In the genomic region with DNA sequence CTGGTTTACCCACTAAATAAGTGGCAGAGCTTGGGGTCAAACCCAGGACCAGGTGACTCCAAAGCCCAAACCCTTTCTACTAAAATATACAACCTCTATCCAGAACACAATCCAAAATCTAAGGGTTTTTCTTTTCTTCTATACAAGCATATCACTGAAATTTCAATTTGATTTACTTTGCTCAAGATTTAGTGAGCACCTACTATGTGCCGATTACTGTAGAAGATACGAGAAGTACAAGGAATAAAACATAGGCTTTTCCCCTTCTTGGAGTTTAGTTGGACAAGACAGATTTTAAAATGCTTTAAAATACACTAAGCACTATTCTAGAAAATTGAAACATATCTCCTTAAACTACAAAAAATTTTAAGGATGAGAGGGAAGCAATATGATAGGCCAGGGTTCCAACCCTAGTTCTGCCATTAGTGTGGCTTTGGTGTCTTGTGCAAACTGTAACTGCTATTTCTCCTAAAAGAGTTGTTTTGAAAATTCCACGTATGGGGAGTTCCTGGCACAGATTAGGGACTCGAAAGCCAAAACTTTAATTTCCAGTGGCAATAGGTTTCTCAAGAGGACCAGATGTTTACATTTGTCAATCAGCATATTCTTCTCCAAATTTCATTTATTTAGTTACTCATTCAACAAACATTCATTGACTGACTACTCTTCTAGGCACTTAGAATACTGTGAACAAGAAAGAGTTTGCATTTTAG, we compare ENCODE assay signal across 9 cellular contexts. TPM values are rescaled to one million over a fixed set of nuclear protein-coding genes. Genes with fewer than 3 reads are reported as not detected.
DNase-seq lines count a peak whose midpoint lies in the region; ATAC-seq and TF ChIP-seq lines count a peak whose summit lies in the region.
"Had no signal": no experiment of that assay in that cellular context is flagged by ENCODE, and none has a peak within 500 bp of the region (broad histone marks: within the 10 kb centered on the region; RNA-seq: fewer than 3 reads in every experiment).

No MANE protein-coding gene starts in this region.

- no peak for DNase-seq in CD4-positive, CD25-positive, alpha-beta regulatory T cell
- DNase-seq in choroid plexus epithelial cell (ENCODE audit: low read depth) (peak; percentile 60), 8988T (no peak), COR-L47 (lab: John Stamatoyannopoulos, UW) (no peak), adrenal gland (no peak)
- DNase-seq: activated CD4-positive, alpha-beta T cell treated with anti-CD3 and anti-CD28 coated beads, Interleukin-2, amount 50 U/mL, for 48 hours had no signal

- intact Hi-C loops in adrenal gland (cut with DNase I): no loop called here

- TF ChIP-seq RAD21 in neural cell (conservative IDR thresholded peaks at IDR 0.05): no peak

- no peak for TF ChIP-seq POLR2A in adrenal gland (IDR thresholded peaks at IDR 0.05)

- TF ChIP-seq EP300 in neural cell (conservative IDR thresholded peaks at IDR 0.05; ENCODE audit: poor library complexity, severe bottlenecking): no peak

- peaks cover 4% of the 10 kb centered on the region for H3K36me3 Mint-ChIP-seq in CD4-positive, CD25-positive, alpha-beta regulatory T cell

- H3K4me1 Mint-ChIP-seq in CD4-positive, CD25-positive, alpha-beta regulatory T cell: peaks cover 22 to 73% (median 53%) of the 10 kb centered on the region in 4 donors

- H2AFZ ChIP-seq in Loucy (ENCODE audit: low read length): no peak overlapping the region
- H2AFZ ChIP-seq in neural cell (ENCODE audit: low read depth, low read length): no peak overlapping the region

- no peaks in the 10 kb centered on the region for H3K27me3 ChIP-seq in CD4-positive, CD25-positive, alpha-beta regulatory T cell (ENCODE audit: control insufficient read depth, insufficient read depth, low read length)
- H3K27me3 ChIP-seq in Loucy (ENCODE audit: insufficient read depth, low read length, poor library complexity, severe bottlenecking) (no peaks in the 10 kb centered on the region), neural cell (ENCODE audit: insufficient read depth, low read depth, low read length) (no peaks in the 10 kb centered on the region), adrenal gland (no peaks in the 10 kb centered on the region)

- no peak for ATAC-seq in CD4-positive, CD25-positive, alpha-beta regulatory T cell (ENCODE audit: low read depth in 2 of 2)
- ATAC-seq in GM21619 (IDR thresholded peaks at IDR 0.05; ENCODE audit: unreplicated experiment): no peak

- peak overlapping the region; percentile 92 for H3K4me2 ChIP-seq in Loucy (ENCODE audit: low read depth, low read length, poor library complexity, severe bottlenecking)
- no peak overlapping the region for H3K4me2 ChIP-seq in neural cell (ENCODE audit: low read length)

- peak overlapping the region; percentile 90 for H3K4me3 ChIP-seq in CD4-positive, CD25-positive, alpha-beta regulatory T cell (ENCODE audit: low read depth, low read length)
- H3K4me3 ChIP-seq in Loucy (ENCODE audit: low read length, poor library complexity, severe bottlenecking): peak overlapping the region; percentile 88
- H3K4me3 ChIP-seq in choroid plexus epithelial cell (ENCODE audit: low read depth, low read length): peak overlapping the region; percentile 91
- peak overlapping the region; percentile 88 for H3K4me3 ChIP-seq in neural cell (ENCODE audit: low read length)
- peak overlapping the region in 1 of 4 donors; percentile 88 for H3K4me3 ChIP-seq in adrenal gland

- H3K79me2 ChIP-seq in Loucy (ENCODE audit: insufficient read depth, low read length): peaks cover 35% of the 10 kb centered on the region
- H3K79me2 ChIP-seq in neural cell (replicated peaks; ENCODE audit: insufficient read depth, low read length): peaks cover 15% of the 10 kb centered on the region

- H4K20me1 ChIP-seq in Loucy (ENCODE audit: insufficient read depth, low read length, poor library complexity, severe bottlenecking) (peaks cover 16% of the 10 kb centered on the region), neural cell (ENCODE audit: insufficient read depth) (no peaks in the 10 kb centered on the region)

- H3F3A ChIP-seq in Loucy (ENCODE audit: low read depth): no peaks in the 10 kb centered on the region
- H3F3A ChIP-seq in neural cell (ENCODE audit: insufficient read depth, low read length, poor library complexity, severe bottlenecking): no peaks in the 10 kb centered on the region

- H3K4me3 Mint-ChIP-seq in CD4-positive, CD25-positive, alpha-beta regulatory T cell: peak overlapping the region; percentile 35 to 97 (median 74)

- no peak overlapping the region for H3K27ac ChIP-seq in CD4-positive, CD25-positive, alpha-beta regulatory T cell (ENCODE audit: insufficient read depth, low read length, poor library complexity, severe bottlenecking)
- H3K27ac ChIP-seq in neural cell (ENCODE audit: low read length) (no peak overlapping the region), adrenal gland (peak overlapping the region in 2 of 5 donors; percentile 95 to 97)

- H3K27me3 Mint-ChIP-seq in CD4-positive, CD25-positive, alpha-beta regulatory T cell: peaks cover 4% of the 10 kb centered on the region

- TF ChIP-seq CTCF in Loucy (conservative IDR thresholded peaks at IDR 0.05; ENCODE audit: low read length): no peak
- no peak for TF ChIP-seq CTCF in choroid plexus epithelial cell (conservative IDR thresholded peaks at IDR 0.05; ENCODE audit: low read depth, low read length)
- TF ChIP-seq CTCF in neural cell (IDR thresholded peaks at IDR 0.05; ENCODE audit: poor library complexity, severe bottlenecking): no peak
- TF ChIP-seq CTCF in adrenal gland (IDR thresholded peaks at IDR 0.05): no peak

- no peaks in the 10 kb centered on the region for H3K9me2 ChIP-seq in Loucy (replicated peaks; ENCODE audit: low read depth, low read length)
- no peaks in the 10 kb centered on the region for H3K9me2 ChIP-seq in neural cell (ENCODE audit: insufficient read depth, low read length)

- H3K9me3 ChIP-seq in CD4-positive, CD25-positive, alpha-beta regulatory T cell (ENCODE audit: control insufficient read depth in 2 of 2, low read length in 2 of 2): no peaks in the 10 kb centered on the region
- H3K9me3 ChIP-seq in Loucy (ENCODE audit: insufficient read depth, low read depth, low read length): no peaks in the 10 kb centered on the region
- no peaks in the 10 kb centered on the region for H3K9me3 ChIP-seq in neural cell (ENCODE audit: low read length)
- H3K9me3 ChIP-seq in adrenal gland (replicated peaks in 1 of 3): no peaks in the 10 kb centered on the region

- peak overlapping the region in 2 of 3 donors; percentile 69 to 95 for H3K27ac Mint-ChIP-seq in CD4-positive, CD25-positive, alpha-beta regulatory T cell

- H3K4me1 ChIP-seq in CD4-positive, CD25-positive, alpha-beta regulatory T cell (ENCODE audit: control insufficient read depth, insufficient read depth, low read length, poor library complexity, severe bottlenecking): peaks cover 46% of the 10 kb centered on the region
- peaks cover 41% of the 10 kb centered on the region for H3K4me1 ChIP-seq in Loucy (ENCODE audit: insufficient read depth, low read length, poor library complexity, severe bottlenecking)
- H3K4me1 ChIP-seq in adrenal gland (replicated peaks in 1 of 2): peaks cover 29 to 57% of the 10 kb centered on the region in 2 donors

- H3K9ac ChIP-seq in Loucy (ENCODE audit: low read depth, low read length, poor library complexity, severe bottlenecking) (peak overlapping the region; percentile 89), neural cell (ENCODE audit: low read length) (no peak overlapping the region)

- 77 to 85% (median 81%) methylated on average over 4 of the region's 4 CpGs for WGBS in adrenal gland, 4 donors

- H3K9me3 Mint-ChIP-seq in CD4-positive, CD25-positive, alpha-beta regulatory T cell: no peaks in the 10 kb centered on the region

- H3K36me3 ChIP-seq in CD4-positive, CD25-positive, alpha-beta regulatory T cell (ENCODE audit: control insufficient read depth, insufficient read depth, low read length): peaks cover 2% of the 10 kb centered on the region
- no peaks in the 10 kb centered on the region for H3K36me3 ChIP-seq in Loucy (ENCODE audit: insufficient read depth, low read length)
- H3K36me3 ChIP-seq in neural cell (ENCODE audit: insufficient read depth, low read length): no peaks in the 10 kb centered on the region
- peaks cover 0 to 12% of the 10 kb centered on the region in 2 donors for H3K36me3 ChIP-seq in adrenal gland (replicated peaks in 1 of 2)

TF ChIP-seq in neural cell, 6 proteins besides CTCF, POLR2A, EP300 and RAD21:
- TF ChIP-seq EZH2 (IDR thresholded peaks at IDR 0.05; ENCODE audit: borderline replicate concordance, insufficient read depth, low read length, poor library complexity, severe bottlenecking) (no peak), MXI1 (conservative IDR thresholded peaks at IDR 0.05; ENCODE audit: poor library complexity, severe bottlenecking) (no peak)

RNA-seq across cellular contexts. Expression of gene L3HYPDH, which starts 2.6 kb away (rescaled TPM):
- 20.6 TPM for total RNA-seq in CD4-positive, CD25-positive, alpha-beta regulatory T cell
- 1 to 10 TPM; 3.5 to 7.0 (median 5.0) TPM for polyA plus RNA-seq in CD4-positive, CD25-positive, alpha-beta regulatory T cell
- 14.9 and 18.9 TPM in 2 replicates for polyA plus RNA-seq in neural cell
- polyA minus RNA-seq in neural cell: 24.8 and 35.1 TPM in 2 replicates
- total RNA-seq in adrenal gland: 10 to 100 TPM in 7 of 8 donors, 1 to 10 TPM in 1; 7.1 to 59.2 (median 23.8) TPM
- polyA plus RNA-seq in adrenal gland: 10 to 100 TPM; 15.8 to 59.1 (median 23.2) TPM

RNA-seq across cellular contexts. Expression of gene JKAMP, which starts 2.8 kb away (rescaled TPM):
- total RNA-seq in CD4-positive, CD25-positive, alpha-beta regulatory T cell: 21.0 TPM
- 10 to 100 TPM; 56.7 to 83.4 (median 63.5) TPM for polyA plus RNA-seq in CD4-positive, CD25-positive, alpha-beta regulatory T cell
- polyA plus RNA-seq in neural cell (180 and 204 TPM in 2 replicates), adrenal gland (100 to 1,000 TPM in 1 of 3 donors, 10 to 100 TPM in 2; 17.7 to 102 (median 23.5) TPM)
- 129 and 142 TPM in 2 replicates for polyA minus RNA-seq in neural cell
- 10 to 100 TPM; 35.7 to 93.8 (median 53.9) TPM for total RNA-seq in adrenal gland

RNA-seq across cellular contexts. Expression of gene GPR135, which starts 16.4 kb away (rescaled TPM):
- 1.3 TPM for total RNA-seq in CD4-positive, CD25-positive, alpha-beta regulatory T cell
- under 1 TPM in 3 of 4 donors, not detected in 1; 0.22 to 0.37 (median 0.33) TPM for polyA plus RNA-seq in CD4-positive, CD25-positive, alpha-beta regulatory T cell
- polyA plus RNA-seq in neural cell (2.9 and 3.0 TPM in 2 replicates), adrenal gland (1 to 10 TPM; 2.3 to 3.1 (median 2.5) TPM)
- 7.1 and 10.0 TPM in 2 replicates for polyA minus RNA-seq in neural cell
- total RNA-seq in adrenal gland: 1 to 10 TPM; 2.5 to 8.6 (median 5.6) TPM
